34 cellular contexts compared by ENCODE assay signal in the genomic region with DNA sequence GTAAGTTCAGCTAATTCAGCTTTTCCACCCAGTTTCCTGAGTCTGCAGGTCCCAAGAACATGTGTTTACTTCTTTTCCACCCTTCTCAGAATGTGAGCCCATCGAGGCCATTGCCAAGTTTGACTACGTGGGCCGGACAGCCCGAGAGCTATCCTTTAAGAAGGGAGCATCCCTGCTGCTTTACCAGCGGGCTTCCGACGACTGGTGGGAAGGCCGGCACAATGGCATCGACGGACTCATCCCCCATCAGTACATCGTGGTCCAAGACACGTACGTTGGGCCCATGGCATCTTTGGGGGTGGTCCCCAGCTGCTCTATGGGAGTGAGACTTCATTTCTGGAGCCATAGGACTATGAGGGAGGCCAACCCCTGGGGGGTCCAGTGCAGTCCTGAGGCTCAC.
"Had no signal": no experiment of that assay in that cellular context is flagged by ENCODE, and none has a peak within 500 bp of the region (broad histone marks: within the 10 kb centered on the region; RNA-seq: fewer than 3 reads in every experiment).

No MANE protein-coding gene starts in this region.

- H3K27me3 ChIP-seq: MG63 had no signal

- H3K4me3 ChIP-seq: MG63 had no signal

- DNase-seq: Karpas-422, Kasumi-1, MG63, MM.1S, MV-4-11, NCI-H1048, NCI-H1092, NCI-H1092 treated with DMSO at 0.1 percent for 48 hours, NCI-H1105, NCI-H1105 treated with DMSO at 0.1 percent for 48 hours, NCI-H1417, NCI-H1417 treated with DMSO at 0.1 percent for 48 hours, NCI-H1436, NCI-H1436 treated with DMSO at 0.1 percent for 48 hours, NCI-H146, NCI-H1694, NCI-H1694 treated with DMSO at 0.1 percent for 48 hours, NCI-H187, NCI-H187 treated with DMSO at 0.1 percent for 48 hours, NCI-H1930, NCI-H2029, NCI-H2029 treated with DMSO at 0.1 percent for 48 hours, NCI-H2081, NCI-H2081 treated with DMSO at 0.1 percent for 48 hours, NCI-H2107, NCI-H2171, NCI-H2171 treated with DMSO at 0.1 percent for 48 hours, NCI-H2227 treated with DMSO at 0.1 percent for 48 hours, NCI-H226, NCI-H345, NCI-H446, NCI-H446 treated with DMSO at 0.1 percent for 48 hours, NCI-H510A, NCI-H510A treated with DMSO at 0.1 percent for 48 hours had no signal

- H3K9me3 ChIP-seq: MG63 had no signal
